Comparison of ENCODE assay signal across 17 cellular contexts in genomic region chr13:110446570-110446880, GRCh38.
A peak's percentile ranks its signal among the peaks of the same experiment; 100 is the strongest.
DNase-seq lines count a peak whose midpoint lies in the region; ATAC-seq and TF ChIP-seq lines count a peak whose summit lies in the region.
"Had no signal": no experiment of that assay in that cellular context is flagged by ENCODE, and none has a peak within 500 bp of the region (broad histone marks: within the 10 kb centered on the region; RNA-seq: fewer than 3 reads in every experiment).

No MANE protein-coding gene starts in this region.

- no peaks in the 10 kb centered on the region for H3K9me3 Mint-ChIP-seq in Caco-2 (ENCODE audit: unreplicated experiment)
- no peaks in the 10 kb centered on the region for H3K9me3 Mint-ChIP-seq in mesothelial cell of epicardium
- H3K9me3 Mint-ChIP-seq: CD8-positive, alpha-beta memory T cell; HFFc6 had no signal

- H3K36me3 Mint-ChIP-seq in Caco-2 (ENCODE audit: insufficient read depth, unreplicated experiment) (peaks cover 14% of the 10 kb centered on the region), mesothelial cell of epicardium (peaks cover 22% of the 10 kb centered on the region)
- H3K36me3 Mint-ChIP-seq: CD8-positive, alpha-beta memory T cell had no signal

- WGBS in stomach, 5 donors, result 53 to 81% (median 63%) methylated on average over 4 of the region's 4 CpGs

- H3K27ac Mint-ChIP-seq in Caco-2 (ENCODE audit: unreplicated experiment), result peak overlapping the region; percentile 89
- peak overlapping the region; percentile 72 for H3K27ac Mint-ChIP-seq in mesothelial cell of epicardium
- H3K27ac Mint-ChIP-seq: B cell; CD8-positive, alpha-beta memory T cell had no signal

- ATAC-seq in HG02870 (IDR thresholded peaks at IDR 0.05; ENCODE audit: unreplicated experiment), result no peak

- H3K27me3 Mint-ChIP-seq in Caco-2 (ENCODE audit: insufficient read depth, unreplicated experiment) (no peaks in the 10 kb centered on the region), mesothelial cell of epicardium (ENCODE audit: low read depth) (no peaks in the 10 kb centered on the region)

- H3K4me1 Mint-ChIP-seq in Caco-2 (ENCODE audit: low read depth, unreplicated experiment), result peaks cover 41% of the 10 kb centered on the region
- H3K4me1 Mint-ChIP-seq in mesothelial cell of epicardium, result peaks cover 24% of the 10 kb centered on the region
- H3K4me1 Mint-ChIP-seq: CD8-positive, alpha-beta memory T cell had no signal

- DNase-seq in Caco-2, result no peak
- peak in 1 of 2 donors; percentile 57 for DNase-seq in ascending aorta (ENCODE audit: low spot score in 2 of 2)
- no peak for DNase-seq in mesothelial cell of epicardium (ENCODE audit: low spot score in 2 of 2, unreplicated experiment in 2 of 2)
- DNase-seq in stomach, result no peak
- DNase-seq in GM19240 (ENCODE audit: insufficient read length, low spot score), result no peak
- DNase-seq in midbrain (lab: John Stamatoyannopoulos, UW), result no peak
- DNase-seq: CD8-positive, alpha-beta memory T cell; GF-D8; MM.1S; NCI-H187 treated with DMSO at 0.1 percent for 48 hours; NCI-H2171; NCI-H446 treated with DMSO at 0.1 percent for 48 hours; SHP77 treated with DMSO at 0.1 percent for 48 hours had no signal

- TF ChIP-seq EP300 in stomach (IDR thresholded peaks at IDR 0.05), result no peak

- no peaks in the 10 kb centered on the region for H3K27me3 ChIP-seq in Caco-2 (replicated peaks; ENCODE audit: control insufficient read depth, insufficient read depth, low read length)
- H3K27me3 ChIP-seq in ascending aorta, result no peaks in the 10 kb centered on the region
- no peaks in the 10 kb centered on the region for H3K27me3 ChIP-seq in stomach

- TF ChIP-seq CTCF in Caco-2 (IDR thresholded peaks at IDR 0.05; ENCODE audit: insufficient read depth in 1 of 2, low read depth in 1 of 2, low read length in 1 of 2, severe bottlenecking in 1 of 2, unreplicated experiment in 1 of 2), result no peak
- no peak for TF ChIP-seq CTCF in ascending aorta (IDR thresholded peaks at IDR 0.05)
- no peak for TF ChIP-seq CTCF in mesothelial cell of epicardium (IDR thresholded peaks at IDR 0.05; ENCODE audit: unreplicated experiment)
- TF ChIP-seq CTCF in stomach (IDR thresholded peaks at IDR 0.05), result no peak

- H3K9me3 ChIP-seq in Caco-2, result no peaks in the 10 kb centered on the region
- no peaks in the 10 kb centered on the region for H3K9me3 ChIP-seq in ascending aorta
- H3K9me3 ChIP-seq in stomach, result no peaks in the 10 kb centered on the region

- intact Hi-C loops in Caco-2 (cut with micrococcal nuclease; ENCODE audit: unreplicated experiment) (no loop called here), ascending aorta (cut with DNase I) (no loop called here), stomach (cut with DNase I; ENCODE audit: low total_unique reads) (no loop called here)

- no TSS peak for BruUV-seq in Caco-2 (replicated peaks; lab: Mats Ljungman, UMichigan)

- CTCF ChIA-PET in Caco-2 (lab: Charles Lee), result no interaction called here

- H3K36me3 ChIP-seq in Caco-2 (ENCODE audit: control insufficient read depth, insufficient read depth, low read length), result no peaks in the 10 kb centered on the region
- H3K36me3 ChIP-seq in ascending aorta, result peaks cover 76% of the 10 kb centered on the region in 2 donors
- H3K36me3 ChIP-seq in stomach, result peaks cover 0 to 72% (median 59%) of the 10 kb centered on the region in 4 donors

- POLR2A ChIA-PET in Caco-2 (lab: Charles Lee), result no interaction called here

- TF ChIP-seq POLR2A in stomach (IDR thresholded peaks at IDR 0.05), result no peak

- H3K4me1 ChIP-seq in Caco-2 (peaks cover 71% of the 10 kb centered on the region), ascending aorta (peaks cover 0 to 17% of the 10 kb centered on the region in 2 donors), stomach (peaks cover 0 to 36% (median 10%) of the 10 kb centered on the region in 4 donors)

- peak overlapping the region; percentile 42 to 43 for H3K27ac ChIP-seq in ascending aorta
- H3K27ac ChIP-seq in stomach, result peak overlapping the region in 3 of 5 donors; percentile 36 to 84 (median 50)
- H3K27ac ChIP-seq: KMS-11 had no signal

- H3K4me3 ChIP-seq in Caco-2 (ENCODE audit: low read depth, low read length), result no peak overlapping the region
- H3K4me3 ChIP-seq in ascending aorta, result no peak overlapping the region
- no peak overlapping the region for H3K4me3 ChIP-seq in stomach

- H3K4me3 Mint-ChIP-seq in Caco-2 (ENCODE audit: unreplicated experiment) (no peak overlapping the region), mesothelial cell of epicardium (no peak overlapping the region)
- H3K4me3 Mint-ChIP-seq: B cell; CD8-positive, alpha-beta memory T cell had no signal
